ENCODE assay signal across 8 cellular contexts in the genomic region with DNA sequence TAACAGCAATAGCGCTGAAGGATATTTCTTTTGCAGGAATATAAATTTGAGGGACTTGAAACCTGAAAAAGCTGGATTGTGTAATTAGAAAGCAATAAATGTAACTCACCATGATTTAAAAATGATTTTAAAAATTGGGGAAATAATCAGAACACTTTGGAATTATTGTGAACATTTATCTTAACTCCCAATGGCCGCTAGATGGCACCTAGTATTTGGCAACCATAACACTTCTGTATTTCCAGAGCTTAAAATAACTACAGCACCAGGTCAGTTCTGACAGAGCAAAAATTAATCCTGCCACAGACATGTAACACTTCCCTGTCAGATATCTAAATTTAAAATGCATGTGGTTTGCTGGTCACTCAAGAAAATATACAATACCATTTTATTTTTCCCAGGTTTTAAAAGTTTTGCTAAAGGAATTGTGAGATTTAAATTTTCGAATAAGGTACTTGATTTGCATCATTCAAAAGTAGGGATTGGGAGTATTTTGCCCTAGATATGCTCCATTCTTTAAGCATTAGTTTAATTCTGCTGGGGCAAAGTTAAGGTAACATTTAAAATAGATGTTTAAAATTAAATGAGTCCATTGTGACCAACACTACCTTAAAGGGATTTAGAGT.
DNase-seq lines count a peak whose midpoint lies in the region; ATAC-seq and TF ChIP-seq lines count a peak whose summit lies in the region.

No MANE protein-coding gene starts in this region.

- H3K27me3 ChIP-seq in adipocyte (replicated peaks; ENCODE audit: control insufficient read depth, insufficient read depth, low read length) (no peaks in the 10 kb centered on the region), hepatocyte (no peaks in the 10 kb centered on the region), vagina (no peaks in the 10 kb centered on the region)

- no peaks in the 10 kb centered on the region for H3K36me3 Mint-ChIP-seq in natural killer cell

- H3K27ac Mint-ChIP-seq in natural killer cell = no peak overlapping the region

- peak; percentile 94 for ATAC-seq in GM18861 (IDR thresholded peaks at IDR 0.05; ENCODE audit: unreplicated experiment)
- peak; percentile 80 for ATAC-seq in HG02970 (IDR thresholded peaks at IDR 0.05; ENCODE audit: low FRiP score, unreplicated experiment)
- no peak for ATAC-seq in natural killer cell

- no peaks in the 10 kb centered on the region for H3K36me3 ChIP-seq in adipocyte (ENCODE audit: control insufficient read depth, insufficient read depth, low read length, severe bottlenecking)
- H3K36me3 ChIP-seq in hepatocyte (replicated peaks; ENCODE audit: insufficient read depth, low read depth) = no peaks in the 10 kb centered on the region
- no peaks in the 10 kb centered on the region for H3K36me3 ChIP-seq in vagina

- no peak overlapping the region for H3K9ac ChIP-seq in adipocyte (ENCODE audit: low read length)

- no peaks in the 10 kb centered on the region for H3K4me1 Mint-ChIP-seq in natural killer cell

- no peak overlapping the region for H2AFZ ChIP-seq in hepatocyte

- no peaks in the 10 kb centered on the region for H3K9me2 ChIP-seq in hepatocyte (replicated peaks; ENCODE audit: insufficient read depth)

- H3K27ac ChIP-seq in hepatocyte (no peak overlapping the region), vagina (no peak overlapping the region)

- DNase-seq in AG09309 (ENCODE audit: low read depth) (peak; percentile 23), NCI-H2081 (lab: John Stamatoyannopoulos, UW) (peak; percentile 71 to 80), adipocyte (ENCODE audit: low read depth) (peak; percentile 88), hepatocyte (ENCODE audit: low spot score) (peak; percentile 67), vagina (ENCODE audit: extremely low spot score in 2 of 2) (no peak), natural killer cell (no peak)

- no peak overlapping the region for H3K4me3 Mint-ChIP-seq in natural killer cell

- 38% methylated on average over 3 of the region's 3 CpGs for WGBS in hepatocyte (ENCODE audit: low lambda C conversion rate, missing lambda C conversion rate)

- H3K4me2 ChIP-seq in hepatocyte = no peak overlapping the region

- no peaks in the 10 kb centered on the region for H3K79me2 ChIP-seq in hepatocyte

- H3K4me1 ChIP-seq in adipocyte (ENCODE audit: control insufficient read depth, insufficient read depth, low read length) = peaks cover 4% of the 10 kb centered on the region
- no peaks in the 10 kb centered on the region for H3K4me1 ChIP-seq in hepatocyte (ENCODE audit: insufficient read depth)
- H3K4me1 ChIP-seq in vagina = no peaks in the 10 kb centered on the region

- no peaks in the 10 kb centered on the region for H3K27me3 Mint-ChIP-seq in natural killer cell (ENCODE audit: low read depth in 2 of 2)

- TF ChIP-seq POLR2A in vagina (IDR thresholded peaks at IDR 0.05) = no peak

- H3K9me3 ChIP-seq in adipocyte (ENCODE audit: control insufficient read depth, low read length) (no peaks in the 10 kb centered on the region), hepatocyte (ENCODE audit: low read depth) (no peaks in the 10 kb centered on the region), vagina (no peaks in the 10 kb centered on the region)

- TF ChIP-seq CTCF in AG09309 (IDR thresholded peaks at IDR 0.05; ENCODE audit: control insufficient read depth, insufficient read depth, low read depth, low read length, missing control alignments) (peak; percentile 58), hepatocyte (IDR thresholded peaks at IDR 0.05; ENCODE audit: poor library complexity) (peak; percentile 66), vagina (IDR thresholded peaks at IDR 0.05) (peak in 2 of 3 experiments; percentile 17 to 38), natural killer cell (IDR thresholded peaks at IDR 0.05) (no peak)

- no peak overlapping the region for H3K4me3 ChIP-seq in AG09309 (ENCODE audit: control insufficient read depth, low read depth, low read length)
- no peak overlapping the region for H3K4me3 ChIP-seq in adipocyte (ENCODE audit: low read length)
- no peak overlapping the region for H3K4me3 ChIP-seq in hepatocyte
- H3K4me3 ChIP-seq in vagina = no peak overlapping the region

- H4K20me1 ChIP-seq in hepatocyte (ENCODE audit: insufficient read depth, poor library complexity, severe bottlenecking) = no peaks in the 10 kb centered on the region

- intact Hi-C loops in vagina (cut with DNase I) (no loop called here), natural killer cell (cut with micrococcal nuclease) (no loop called here)

- H3K9me3 Mint-ChIP-seq in natural killer cell = peaks cover 7 to 8% of the 10 kb centered on the region in 2 donors

Comparison
In these comparisons a context has a peak if more than half of its experiments do, and no peak if none do; other contexts are left out.
1. DNase-seq: peak in AG09309 (single experiment), NCI-H2081 (2 of 2), adipocyte (single experiment) and hepatocyte (single experiment); none in vagina (0 of 2) and natural killer cell (single experiment).
2. ATAC-seq: peak in GM18861 (single experiment) and HG02970 (single experiment); none in natural killer cell (0 of 3).